Comparison of ENCODE assay signal across 20 cellular contexts in the genomic region with DNA sequence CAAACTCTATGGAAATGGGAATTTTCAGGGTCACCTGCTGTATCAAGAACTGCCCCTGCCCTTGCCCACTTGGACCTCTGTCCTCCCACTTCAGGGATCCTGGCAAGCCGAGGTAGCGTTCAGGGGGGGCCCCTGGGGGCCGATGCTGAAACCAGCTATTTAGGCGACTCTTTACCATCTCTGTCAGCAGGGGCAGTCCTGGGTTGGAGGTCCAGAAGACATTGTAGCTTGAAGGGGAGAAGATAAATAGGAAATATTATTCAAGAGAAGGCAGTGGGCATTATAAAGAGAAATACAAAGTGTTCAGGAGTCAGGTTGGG. TPM values are rescaled to one million over a fixed set of nuclear protein-coding genes. Genes with fewer than 3 reads are reported as not detected.
DNase-seq lines count a peak whose midpoint lies in the region; ATAC-seq, FAIRE-seq and TF ChIP-seq lines count a peak whose summit lies in the region.
"Had no signal": no experiment of that assay in that cellular context is flagged by ENCODE, and none has a peak within 500 bp of the region (broad histone marks: within the 10 kb centered on the region; RNA-seq: fewer than 3 reads in every experiment).

No MANE protein-coding gene starts in this region.

- H3K36me3 ChIP-seq in CD4-positive, CD25-positive, alpha-beta regulatory T cell (ENCODE audit: control insufficient read depth, insufficient read depth, low read length): peaks cover 6% of the 10 kb centered on the region
- H3K36me3 ChIP-seq in CD8-positive, alpha-beta memory T cell (ENCODE audit: insufficient read depth, low read length): peaks cover 4% of the 10 kb centered on the region
- H3K36me3 ChIP-seq in astrocyte (ENCODE audit: insufficient read depth, low read length): peaks cover 4% of the 10 kb centered on the region

- H2AFZ ChIP-seq in astrocyte (ENCODE audit: low read depth, low read length): no peak overlapping the region

- no peaks in the 10 kb centered on the region for H3K27me3 Mint-ChIP-seq in CD4-positive, CD25-positive, alpha-beta regulatory T cell
- peaks cover 0 to 2% of the 10 kb centered on the region in 2 donors for H3K27me3 Mint-ChIP-seq in CD8-positive, alpha-beta memory T cell
- no peaks in the 10 kb centered on the region for H3K27me3 Mint-ChIP-seq in astrocyte (ENCODE audit: low read depth, unreplicated experiment)
- no peaks in the 10 kb centered on the region for H3K27me3 Mint-ChIP-seq in natural killer cell treated with Interleukin-12 subunit alpha and Interleukin-12 subunit beta and Interleukin-15 and Interleukin-18, amount 100 ng/mL, for 72 hours

- H3K9me3 Mint-ChIP-seq in CD4-positive, CD25-positive, alpha-beta regulatory T cell: no peaks in the 10 kb centered on the region
- H3K9me3 Mint-ChIP-seq in CD8-positive, alpha-beta memory T cell: no peaks in the 10 kb centered on the region
- H3K9me3 Mint-ChIP-seq in astrocyte (ENCODE audit: unreplicated experiment): no peaks in the 10 kb centered on the region
- H3K9me3 Mint-ChIP-seq in natural killer cell treated with Interleukin-12 subunit alpha and Interleukin-12 subunit beta and Interleukin-15 and Interleukin-18, amount 100 ng/mL, for 72 hours: no peaks in the 10 kb centered on the region

- no peak overlapping the region for H3K4me3 ChIP-seq in CD4-positive, CD25-positive, alpha-beta regulatory T cell (ENCODE audit: low read depth, low read length)
- H3K4me3 ChIP-seq in CD8-positive, alpha-beta memory T cell (ENCODE audit: low read length): no peak overlapping the region
- no peak overlapping the region for H3K4me3 ChIP-seq in astrocyte (ENCODE audit: insufficient read depth, low read depth, low read length)
- H3K4me3 ChIP-seq: heart left ventricle, skin epidermis had no signal

- H3K4me1 Mint-ChIP-seq in CD4-positive, CD25-positive, alpha-beta regulatory T cell: peaks cover 5 to 53% (median 19%) of the 10 kb centered on the region in 4 donors
- H3K4me1 Mint-ChIP-seq in CD8-positive, alpha-beta memory T cell: peaks cover 30 to 53% (median 45%) of the 10 kb centered on the region in 3 donors
- H3K4me1 Mint-ChIP-seq in astrocyte (ENCODE audit: low read depth, unreplicated experiment): peaks cover 18% of the 10 kb centered on the region
- H3K4me1 Mint-ChIP-seq in natural killer cell treated with Interleukin-12 subunit alpha and Interleukin-12 subunit beta and Interleukin-15 and Interleukin-18, amount 100 ng/mL, for 72 hours (ENCODE audit: low read depth in 2 of 2): peaks cover 35 to 49% of the 10 kb centered on the region in 2 donors

- H3K9ac ChIP-seq in astrocyte (ENCODE audit: low read length): no peak overlapping the region

- H3K4me1 ChIP-seq in CD4-positive, CD25-positive, alpha-beta regulatory T cell (ENCODE audit: control insufficient read depth, insufficient read depth, low read length, poor library complexity, severe bottlenecking): peaks cover 26% of the 10 kb centered on the region
- H3K4me1 ChIP-seq in CD8-positive, alpha-beta memory T cell (ENCODE audit: insufficient read depth, low read length): peaks cover 18% of the 10 kb centered on the region
- peaks cover 11% of the 10 kb centered on the region for H3K4me1 ChIP-seq in astrocyte (ENCODE audit: insufficient read depth, low read length)

- H3K27me3 ChIP-seq in CD4-positive, CD25-positive, alpha-beta regulatory T cell (ENCODE audit: control insufficient read depth, insufficient read depth, low read length): no peaks in the 10 kb centered on the region
- no peaks in the 10 kb centered on the region for H3K27me3 ChIP-seq in CD8-positive, alpha-beta memory T cell (ENCODE audit: insufficient read depth, low read length, poor library complexity, severe bottlenecking)
- no peaks in the 10 kb centered on the region for H3K27me3 ChIP-seq in astrocyte (ENCODE audit: insufficient read depth, low read length)
- H3K27me3 ChIP-seq: heart left ventricle had no signal

- CTCF ChIA-PET in CD8-positive, alpha-beta memory T cell (lab: Charles Lee): interaction anchor here (0.8 to 1.6 kb wide), 2 partner anchors 10 to 19 kb away, joined by 3 to 7 read pairs; partner anchors contain the start of gene MRPL53

- POLR2A ChIA-PET in CD8-positive, alpha-beta memory T cell (lab: Charles Lee): no interaction called here

- peaks cover 50% of the 10 kb centered on the region for H3K79me2 ChIP-seq in astrocyte (ENCODE audit: insufficient read depth, low read length)

- peak overlapping the region; percentile 45 for H3K4me2 ChIP-seq in astrocyte (ENCODE audit: low read length)

- H3K27ac Mint-ChIP-seq in CD4-positive, CD25-positive, alpha-beta regulatory T cell: no peak overlapping the region
- H3K27ac Mint-ChIP-seq in CD8-positive, alpha-beta memory T cell: peak overlapping the region in 5 of 8 donors; percentile 48 to 99 (median 72)
- H3K27ac Mint-ChIP-seq in astrocyte (ENCODE audit: unreplicated experiment): peak overlapping the region; percentile 26
- peak overlapping the region; percentile 47 to 73 for H3K27ac Mint-ChIP-seq in natural killer cell treated with Interleukin-12 subunit alpha and Interleukin-12 subunit beta and Interleukin-15 and Interleukin-18, amount 100 ng/mL, for 72 hours

- peak overlapping the region; percentile 76 to 96 (median 91) for H3K4me3 Mint-ChIP-seq in CD4-positive, CD25-positive, alpha-beta regulatory T cell
- peak overlapping the region; percentile 53 to 99 (median 73) for H3K4me3 Mint-ChIP-seq in CD8-positive, alpha-beta memory T cell
- peak overlapping the region; percentile 96 for H3K4me3 Mint-ChIP-seq in astrocyte (ENCODE audit: unreplicated experiment)
- peak overlapping the region; percentile 52 for H3K4me3 Mint-ChIP-seq in natural killer cell treated with Interleukin-12 subunit alpha and Interleukin-12 subunit beta and Interleukin-15 and Interleukin-18, amount 100 ng/mL, for 72 hours

- no peak for FAIRE-seq in astrocyte (lab: Jason Lieb, UNC)
- FAIRE-seq: HTR-8/SVneo had no signal

- no peak for DNase-seq in CD4-positive, CD25-positive, alpha-beta regulatory T cell
- no peak for DNase-seq in CD8-positive, alpha-beta memory T cell
- DNase-seq in astrocyte (ENCODE audit: low read depth) (no peak), SIG-M5 treated with dmso at 0.1 percent for 504 hours (lab: John Stamatoyannopoulos, UW; ENCODE audit: unreplicated experiment) (no peak)
- no peak for DNase-seq in natural killer cell treated with Interleukin-12 subunit alpha and Interleukin-12 subunit beta and Interleukin-15 and Interleukin-18, amount 100 ng/mL, for 72 hours (ENCODE audit: low spot score)
- DNase-seq: amniotic stem cell; central memory CD4-positive, alpha-beta T cell; effector CD8-positive, alpha-beta T cell; heart left ventricle; left ventricle myocardium superior; NCI-H1105 treated with DMSO at 0.1 percent for 48 hours; NCI-H2171 treated with DMSO at 0.1 percent for 48 hours; NCI-H69; SIG-M5; stimulated activated CD4-positive, alpha-beta T cell treated with anti-CD3 and anti-CD28 coated beads, Interleukin-4, amount 100 ng/mL, for 4 hours; T1000 had no signal

- no peaks in the 10 kb centered on the region for H3K36me3 Mint-ChIP-seq in CD4-positive, CD25-positive, alpha-beta regulatory T cell
- peaks cover 0 to 36% (median 0%) of the 10 kb centered on the region in 3 donors for H3K36me3 Mint-ChIP-seq in CD8-positive, alpha-beta memory T cell
- H3K36me3 Mint-ChIP-seq in astrocyte (ENCODE audit: low read depth, unreplicated experiment): peaks cover 3% of the 10 kb centered on the region
- H3K36me3 Mint-ChIP-seq in natural killer cell treated with Interleukin-12 subunit alpha and Interleukin-12 subunit beta and Interleukin-15 and Interleukin-18, amount 100 ng/mL, for 72 hours: no peaks in the 10 kb centered on the region

- peaks cover 16% of the 10 kb centered on the region for H4K20me1 ChIP-seq in astrocyte (ENCODE audit: insufficient read depth, low read length)

- H3K9me3 ChIP-seq in CD4-positive, CD25-positive, alpha-beta regulatory T cell (ENCODE audit: control insufficient read depth in 2 of 2, low read length in 2 of 2): no peaks in the 10 kb centered on the region
- H3K9me3 ChIP-seq in CD8-positive, alpha-beta memory T cell (ENCODE audit: low read length): no peaks in the 10 kb centered on the region
- H3K9me3 ChIP-seq in astrocyte (ENCODE audit: insufficient read depth, low read depth, low read length): no peaks in the 10 kb centered on the region
- H3K9me3 ChIP-seq: heart left ventricle had no signal

- TF ChIP-seq CTCF in astrocyte (IDR thresholded peaks at IDR 0.05; ENCODE audit: insufficient read depth, low read depth, low read length): no peak

- ATAC-seq in CD4-positive, CD25-positive, alpha-beta regulatory T cell (ENCODE audit: low read depth in 2 of 2): no peak
- no peak for ATAC-seq in natural killer cell treated with Interleukin-12 subunit alpha and Interleukin-12 subunit beta and Interleukin-15 and Interleukin-18, amount 100 ng/mL, for 72 hours
- ATAC-seq in GM21360 (IDR thresholded peaks at IDR 0.05; ENCODE audit: unreplicated experiment) (no peak), GM18519 (IDR thresholded peaks at IDR 0.05; ENCODE audit: low FRiP score, unreplicated experiment) (no peak)
- ATAC-seq: heart left ventricle, left ventricle myocardium superior had no signal

- H3K27ac ChIP-seq in CD4-positive, CD25-positive, alpha-beta regulatory T cell (ENCODE audit: insufficient read depth, low read length, poor library complexity, severe bottlenecking): no peak overlapping the region
- H3K27ac ChIP-seq in CD8-positive, alpha-beta memory T cell (ENCODE audit: low read depth, low read length): no peak overlapping the region
- H3K27ac ChIP-seq in astrocyte (ENCODE audit: low read depth, low read length): no peak overlapping the region
- H3K27ac ChIP-seq: heart left ventricle, skin epidermis had no signal

RNA-seq across cellular contexts. Expression of gene MOGS, which starts 2.4 kb away (rescaled TPM):
- 56.8 TPM for total RNA-seq in CD4-positive, CD25-positive, alpha-beta regulatory T cell
- 10 to 100 TPM; 31.7 to 38.0 (median 34.8) TPM for polyA plus RNA-seq in CD4-positive, CD25-positive, alpha-beta regulatory T cell
- 10 to 100 TPM; 82.4 to 88.0 TPM for total RNA-seq in CD8-positive, alpha-beta memory T cell
- 48.5 TPM for polyA plus RNA-seq in CD8-positive, alpha-beta memory T cell
- 84.4 and 101 TPM in 2 replicates for total RNA-seq in astrocyte
- 100 to 1,000 TPM in 1 of 2 donors, 10 to 100 TPM in 1; 97.9 to 111 TPM for total RNA-seq in natural killer cell treated with Interleukin-12 subunit alpha and Interleukin-12 subunit beta and Interleukin-15 and Interleukin-18, amount 100 ng/mL, for 72 hours

RNA-seq across cellular contexts. Expression of gene WBP1, which starts 4.5 kb away (rescaled TPM):
- 79.5 TPM for total RNA-seq in CD4-positive, CD25-positive, alpha-beta regulatory T cell
- 10 to 100 TPM; 33.5 to 46.7 (median 37.2) TPM for polyA plus RNA-seq in CD4-positive, CD25-positive, alpha-beta regulatory T cell
- 10 to 100 TPM; 31.2 to 31.6 TPM for total RNA-seq in CD8-positive, alpha-beta memory T cell
- 37.0 TPM for polyA plus RNA-seq in CD8-positive, alpha-beta memory T cell
- 56.4 and 58.3 TPM in 2 replicates for total RNA-seq in astrocyte
- 10 to 100 TPM; 28.6 to 48.0 TPM for total RNA-seq in natural killer cell treated with Interleukin-12 subunit alpha and Interleukin-12 subunit beta and Interleukin-15 and Interleukin-18, amount 100 ng/mL, for 72 hours

RNA-seq across cellular contexts. Expression of gene INO80B, which starts 7.9 kb away (rescaled TPM):
- total RNA-seq in CD4-positive, CD25-positive, alpha-beta regulatory T cell: 62.6 TPM
- polyA plus RNA-seq in CD4-positive, CD25-positive, alpha-beta regulatory T cell: 1 to 10 TPM; 5.0 to 9.3 (median 5.7) TPM
- total RNA-seq in CD8-positive, alpha-beta memory T cell: 10 to 100 TPM; 44.1 to 44.3 TPM
- polyA plus RNA-seq in CD8-positive, alpha-beta memory T cell: 7.6 TPM
- total RNA-seq in astrocyte: 19.2 and 23.2 TPM in 2 replicates
- 10 to 100 TPM; 42.3 to 45.6 TPM for total RNA-seq in natural killer cell treated with Interleukin-12 subunit alpha and Interleukin-12 subunit beta and Interleukin-15 and Interleukin-18, amount 100 ng/mL, for 72 hours

RNA-seq across cellular contexts. Expression of gene MRPL53, which starts 9.7 kb away (rescaled TPM):
- 57.2 TPM for total RNA-seq in CD4-positive, CD25-positive, alpha-beta regulatory T cell
- 100 to 1,000 TPM; 120 to 163 (median 137) TPM for polyA plus RNA-seq in CD4-positive, CD25-positive, alpha-beta regulatory T cell
- 100 to 1,000 TPM; 115 to 118 TPM for total RNA-seq in CD8-positive, alpha-beta memory T cell
- 108 TPM for polyA plus RNA-seq in CD8-positive, alpha-beta memory T cell
- total RNA-seq in astrocyte: 48.0 and 50.6 TPM in 2 replicates
- 100 to 1,000 TPM in 1 of 2 donors, 10 to 100 TPM in 1; 94.5 to 111 TPM for total RNA-seq in natural killer cell treated with Interleukin-12 subunit alpha and Interleukin-12 subunit beta and Interleukin-15 and Interleukin-18, amount 100 ng/mL, for 72 hours

RNA-seq across cellular contexts. Expression of gene CCDC142, which starts 20.1 kb away (rescaled TPM):
- total RNA-seq in CD4-positive, CD25-positive, alpha-beta regulatory T cell: 15.8 TPM
- polyA plus RNA-seq in CD4-positive, CD25-positive, alpha-beta regulatory T cell: 10 to 100 TPM in 3 of 4 donors, 1 to 10 TPM in 1; 8.9 to 14.9 (median 10.4) TPM
- 10 to 100 TPM; 20.3 to 22.8 TPM for total RNA-seq in CD8-positive, alpha-beta memory T cell
- 9.7 TPM for polyA plus RNA-seq in CD8-positive, alpha-beta memory T cell
- total RNA-seq in astrocyte: 10.6 and 11.2 TPM in 2 replicates
- 10 to 100 TPM; 31.8 to 46.5 TPM for total RNA-seq in natural killer cell treated with Interleukin-12 subunit alpha and Interleukin-12 subunit beta and Interleukin-15 and Interleukin-18, amount 100 ng/mL, for 72 hours

Comparison
In these comparisons a context has a peak if more than half of its experiments do, and no peak if none do; other contexts are left out.
1. H3K27ac Mint-ChIP-seq: peak in CD8-positive, alpha-beta memory T cell (5 of 8), astrocyte (single experiment) and natural killer cell treated with Interleukin-12 subunit alpha and Interleukin-12 subunit beta and Interleukin-15 and Interleukin-18, amount 100 ng/mL, for 72 hours (2 of 2); none in CD4-positive, CD25-positive, alpha-beta regulatory T cell (0 of 3).
2. Peak in every context shown above with its lines, with median percentiles within 50 percentile points of each other: H3K4me3 Mint-ChIP-seq.